Comparison of ENCODE assay signal across 12 cellular contexts in the genomic region with DNA sequence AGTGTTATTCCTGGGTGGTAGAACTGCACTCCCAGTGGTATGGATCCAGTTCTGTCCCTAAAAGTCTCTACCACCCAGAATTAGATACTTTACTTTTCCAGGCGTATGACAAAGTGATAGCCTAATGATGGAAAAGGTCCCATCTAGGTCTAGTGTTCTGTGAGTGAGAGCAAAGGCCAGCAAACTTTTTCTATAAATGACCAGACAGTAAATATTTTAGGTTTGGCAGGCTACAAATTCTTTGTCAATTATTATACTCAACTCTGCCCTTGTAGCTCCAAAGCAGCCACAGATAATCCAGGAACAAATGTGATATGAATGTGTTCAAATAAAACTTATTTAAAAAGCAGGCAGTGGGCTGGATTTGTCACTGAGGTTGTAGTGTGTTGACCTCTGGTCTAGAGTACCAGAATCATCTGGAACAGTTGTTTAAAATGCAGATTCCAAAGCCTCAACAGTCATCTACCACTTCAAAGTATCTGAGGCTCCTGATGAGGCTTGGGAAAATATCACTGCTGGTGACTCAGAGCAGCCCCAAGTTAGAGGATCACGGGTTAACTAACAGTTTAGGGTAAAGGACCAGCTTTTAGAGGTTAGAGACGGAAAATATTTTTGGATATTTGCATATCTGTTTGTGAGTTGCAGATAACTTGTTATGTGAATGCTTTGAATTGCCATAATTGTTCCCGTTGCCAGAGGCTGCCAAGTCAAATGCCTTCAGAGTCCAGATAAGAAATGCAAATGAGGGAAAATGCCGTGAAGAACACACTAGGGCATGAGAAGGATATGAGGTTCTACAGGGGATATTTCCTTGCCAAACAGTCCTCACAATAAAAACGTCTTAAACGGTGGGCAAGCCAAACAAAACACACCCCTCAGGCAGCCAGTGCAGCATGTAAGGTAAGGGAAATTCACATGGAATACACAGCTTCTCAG. TPM values are rescaled to one million over a fixed set of nuclear protein-coding genes. Genes with fewer than 3 reads are reported as not detected.
DNase-seq lines count a peak whose midpoint lies in the region; ATAC-seq, FAIRE-seq and TF ChIP-seq lines count a peak whose summit lies in the region.
"Had no signal": no experiment of that assay in that cellular context is flagged by ENCODE, and none has a peak within 500 bp of the region (broad histone marks: within the 10 kb centered on the region; RNA-seq: fewer than 3 reads in every experiment).

No MANE protein-coding gene starts in this region.

- H3K9me3 ChIP-seq in HCT116 (ENCODE audit: control insufficient read depth in 1 of 2, insufficient read depth in 1 of 2, low read depth in 1 of 2, low read length in 2 of 2) (no peaks in the 10 kb centered on the region), astrocyte (ENCODE audit: insufficient read depth, low read depth, low read length) (no peaks in the 10 kb centered on the region), right cardiac atrium (ENCODE audit: control insufficient read depth, low read length) (no peaks in the 10 kb centered on the region)

- RAD21 ChIA-PET in HCT116 (lab: Charles Lee; ENCODE audit: low non-redundant PET in 1 of 2, low total read pairs in 2 of 2, uncharacterized antibody in 2 of 2, unreplicated experiment in 2 of 2) = no interaction called here

- H3K27me3 Mint-ChIP-seq in astrocyte (ENCODE audit: low read depth, unreplicated experiment) = peaks cover 2% of the 10 kb centered on the region
- peaks cover 21 to 25% of the 10 kb centered on the region in 2 donors for H3K27me3 Mint-ChIP-seq in T-cell

- H4K20me1 ChIP-seq in HCT116 (ENCODE audit: insufficient read depth) (no peaks in the 10 kb centered on the region), astrocyte (ENCODE audit: insufficient read depth, low read length) (no peaks in the 10 kb centered on the region)

- H3K27ac Mint-ChIP-seq in astrocyte (ENCODE audit: unreplicated experiment) = peak overlapping the region; percentile 62
- H3K27ac Mint-ChIP-seq in T-cell = no peak overlapping the region
- H3K27ac Mint-ChIP-seq: effector memory CD8-positive, alpha-beta T cell had no signal

- H2AFZ ChIP-seq in HCT116 (ENCODE audit: low read depth, low read length, poor library complexity, severe bottlenecking) (no peak overlapping the region), astrocyte (ENCODE audit: low read depth, low read length) (no peak overlapping the region)

- H3K4me2 ChIP-seq in HCT116 (ENCODE audit: low read length) (no peak overlapping the region), astrocyte (ENCODE audit: low read length) (peak overlapping the region; percentile 59)

- H3K9me3 Mint-ChIP-seq in astrocyte (ENCODE audit: unreplicated experiment) = no peaks in the 10 kb centered on the region
- no peaks in the 10 kb centered on the region for H3K9me3 Mint-ChIP-seq in T-cell
- H3K9me3 Mint-ChIP-seq: effector memory CD8-positive, alpha-beta T cell had no signal

- no peak for TF ChIP-seq RAD21 in HCT116 (IDR thresholded peaks at IDR 0.05; ENCODE audit: low read depth)

- H3K79me2 ChIP-seq in HCT116 (ENCODE audit: insufficient read depth, low read length) (no peaks in the 10 kb centered on the region), astrocyte (ENCODE audit: insufficient read depth, low read length) (no peaks in the 10 kb centered on the region)

- H3K4me1 ChIP-seq in HCT116 (ENCODE audit: control insufficient read depth in 1 of 2, insufficient read depth in 2 of 2, low read length in 2 of 2) = peaks cover 3 to 12% of the 10 kb centered on the region in 2 experiments; a peak in 2 of 4 replicates
- H3K4me1 ChIP-seq in astrocyte (ENCODE audit: insufficient read depth, low read length) = peaks cover 11% of the 10 kb centered on the region
- peaks cover 9% of the 10 kb centered on the region for H3K4me1 ChIP-seq in right cardiac atrium (ENCODE audit: control insufficient read depth, insufficient read depth, low read length)

- peaks cover 20% of the 10 kb centered on the region for H3K27me3 ChIP-seq in HCT116 (ENCODE audit: insufficient read depth, low read length)
- peaks cover 4% of the 10 kb centered on the region for H3K27me3 ChIP-seq in astrocyte (ENCODE audit: insufficient read depth, low read length)
- H3K27me3 ChIP-seq in right cardiac atrium (ENCODE audit: control insufficient read depth, insufficient read depth) = no peaks in the 10 kb centered on the region

- POLR2A ChIA-PET in HCT116 (lab: Charles Lee) = no interaction called here
- POLR2A ChIA-PET in T-cell (lab: Charles Lee) = no interaction called here

- H3K36me3 ChIP-seq in HCT116 (ENCODE audit: control insufficient read depth in 1 of 2, insufficient read depth in 2 of 2, low read length in 2 of 2) = no peaks in the 10 kb centered on the region
- no peaks in the 10 kb centered on the region for H3K36me3 ChIP-seq in astrocyte (ENCODE audit: insufficient read depth, low read length)

- FAIRE-seq in astrocyte (lab: Jason Lieb, UNC) = peak; percentile 54

- peaks cover 14% of the 10 kb centered on the region for H3K4me1 Mint-ChIP-seq in astrocyte (ENCODE audit: low read depth, unreplicated experiment)
- no peaks in the 10 kb centered on the region for H3K4me1 Mint-ChIP-seq in T-cell

- no peak overlapping the region for H3K9ac ChIP-seq in HCT116 (ENCODE audit: low read length)
- peak overlapping the region; percentile 13 for H3K9ac ChIP-seq in astrocyte (ENCODE audit: low read length)

- no peak overlapping the region for H3K4me3 Mint-ChIP-seq in astrocyte (ENCODE audit: unreplicated experiment)
- H3K4me3 Mint-ChIP-seq in T-cell = no peak overlapping the region
- H3K4me3 Mint-ChIP-seq: effector memory CD8-positive, alpha-beta T cell had no signal

- no peak overlapping the region for H3K27ac ChIP-seq in HCT116 (ENCODE audit: low read depth, low read length)
- peak overlapping the region; percentile 41 for H3K27ac ChIP-seq in astrocyte (ENCODE audit: low read depth, low read length)
- H3K27ac ChIP-seq in right cardiac atrium (ENCODE audit: low read length) = peak overlapping the region; percentile 56
- H3K27ac ChIP-seq: RWPE1 had no signal

- no peak for TF ChIP-seq POLR2A in HCT116 (IDR thresholded peaks at IDR 0.05; ENCODE audit: borderline replicate concordance, extremely low read depth, insufficient read depth, insufficient read length)

- CTCF ChIA-PET in HCT116 (lab: Charles Lee) (no interaction called here), T-cell (lab: Charles Lee) (no interaction called here)

- no peak for DNase-seq in HCT116 (ENCODE audit: low read depth, low spot score)
- peak; percentile 82 for DNase-seq in astrocyte (ENCODE audit: low read depth)
- DNase-seq in right cardiac atrium = peak in 1 of 3 donors; percentile 23
- DNase-seq in smooth muscle cell of the brain vasculature (ENCODE audit: low read depth, low spot score) = peak; percentile 12
- no peak for DNase-seq in OCI-M2 (lab: John Stamatoyannopoulos, UW; ENCODE audit: unreplicated experiment)
- DNase-seq in T-cell = no peak
- DNase-seq in GDM1 (lab: John Stamatoyannopoulos, UW) = no peak
- no peak for DNase-seq in pons (ENCODE audit: low spot score)
- DNase-seq: DMS153; effector memory CD8-positive, alpha-beta T cell; NCI-H2029 treated with DMSO at 0.1 percent for 48 hours had no signal

- ATAC-seq in HCT116 (peak; percentile 49; the same call in 1 of the 2 replicates), right cardiac atrium (peak; percentile 49 to 79), T-cell (replicated peaks in 1 of 4) (no peak)
- ATAC-seq: effector memory CD8-positive, alpha-beta T cell had no signal

- no TSS peak for BruUV-seq in HCT116 (replicated peaks; lab: Mats Ljungman, UMichigan)

- TF ChIP-seq CTCF in HCT116 (IDR thresholded peaks at IDR 0.05 in 2 of 3, conservative IDR thresholded peaks at IDR 0.05 in 1 of 3; ENCODE audit: borderline replicate concordance in 1 of 3, insufficient read depth in 1 of 3, low read depth in 2 of 3, low read length in 2 of 3) (no peak), astrocyte (IDR thresholded peaks at IDR 0.05; ENCODE audit: insufficient read depth, low read depth, low read length) (no peak)

- intact Hi-C loops in HCT116 (cut with micrococcal nuclease) (no loop called here), right cardiac atrium (cut with DNase I) (no loop called here)

- 14% methylated on average over 7 of the region's 7 CpGs for WGBS in right cardiac atrium

- H3K4me3 ChIP-seq in HCT116 (replicated peaks in 1 of 2; ENCODE audit: low read depth in 1 of 2, low read length in 2 of 2) (no peak overlapping the region), astrocyte (ENCODE audit: insufficient read depth, low read depth, low read length) (peak overlapping the region; percentile 8), right cardiac atrium (ENCODE audit: low read length) (no peak overlapping the region)

- no peaks in the 10 kb centered on the region for H3K9me2 ChIP-seq in HCT116 (ENCODE audit: insufficient read depth)

- H3K36me3 Mint-ChIP-seq in astrocyte (ENCODE audit: low read depth, unreplicated experiment) = no peaks in the 10 kb centered on the region
- no peaks in the 10 kb centered on the region for H3K36me3 Mint-ChIP-seq in T-cell

TF ChIP-seq in HCT116, 20 proteins besides CTCF, POLR2A, EP300 and RAD21:
- TF ChIP-seq CEBPB (IDR thresholded peaks at IDR 0.05; ENCODE audit: low read depth) = no peak
TF ChIP-seq in HCT116: peak in this region for 0.

RNA-seq across cellular contexts. Expression of gene NRAP, which starts 19.4 kb away (rescaled TPM):
- total RNA-seq in HCT116 (2021; ENCODE audit: unreplicated experiment) = not detected
- polyA plus RNA-seq in HCT116 (2012) = 0.03 and 0.04 TPM in 2 replicates
- not detected in 2 replicates for total RNA-seq in astrocyte
- total RNA-seq in right cardiac atrium = 100 to 1,000 TPM; 232 to 479 (median 284) TPM
- 117 TPM for polyA plus RNA-seq in right cardiac atrium
- total RNA-seq in T-cell = not detected

RNA-seq across cellular contexts. Expression of gene CASP7, which starts 35.3 kb away (rescaled TPM):
- total RNA-seq in HCT116 (2021; ENCODE audit: unreplicated experiment) = 30.5 TPM
- 16.9 and 17.5 TPM in 2 replicates for polyA plus RNA-seq in HCT116 (2012)
- 41.9 and 44.9 TPM in 2 replicates for total RNA-seq in astrocyte
- total RNA-seq in right cardiac atrium = 10 to 100 TPM; 10.4 to 17.2 (median 13.9) TPM
- polyA plus RNA-seq in right cardiac atrium = 9.4 TPM
- 10 to 100 TPM in 4 of 5 donors, 1 to 10 TPM in 1; 9.7 to 15.9 (median 13.9) TPM for total RNA-seq in T-cell

Comparison
In these comparisons a context has a peak if more than half of its experiments do, and no peak if none do; other contexts are left out.
1. ATAC-seq: peak in HCT116 (single experiment) and right cardiac atrium (2 of 2); none in T-cell (0 of 4).
2. DNase-seq: peak in astrocyte (single experiment) and smooth muscle cell of the brain vasculature (single experiment); none in HCT116 (single experiment), OCI-M2 (single experiment), T-cell (0 of 34), GDM1 (single experiment) and pons (single experiment).
3. RNA of gene NRAP, which starts 19.4 kb away (total RNA-seq): 232 to 479 TPM in right cardiac atrium; not detected in HCT116 (single experiment), not detected in astrocyte and not detected in T-cell; every median in the first group is over 100 times any median in the second.